Comparison of ENCODE assay signal across 20 cellular contexts in the genomic region with DNA sequence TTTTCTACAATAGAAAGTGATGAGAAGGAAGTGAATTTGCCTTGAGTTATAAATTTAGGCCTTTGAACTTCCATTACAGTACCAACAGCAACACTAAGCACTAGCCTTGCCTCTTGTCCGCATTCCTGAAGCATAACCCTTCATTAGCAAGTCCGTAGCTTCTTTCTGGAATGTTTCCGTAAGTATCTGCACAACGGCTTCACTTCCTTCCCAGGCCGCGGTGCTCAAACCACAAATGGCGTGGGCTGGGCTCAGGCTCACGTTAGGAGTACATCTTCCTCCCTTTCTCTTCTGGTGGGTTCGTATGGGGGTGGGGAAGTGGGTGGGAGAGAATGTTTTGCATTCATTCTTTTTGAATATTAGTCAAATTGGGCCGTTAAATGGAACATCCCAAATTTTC.
DNase-seq lines count a peak whose midpoint lies in the region; FAIRE-seq and TF ChIP-seq lines count a peak whose summit lies in the region.
"Had no signal": no experiment of that assay in that cellular context is flagged by ENCODE, and none has a peak within 500 bp of the region (broad histone marks: within the 10 kb centered on the region; RNA-seq: fewer than 3 reads in every experiment).

No MANE protein-coding gene starts in this region.

- no peak overlapping the region for H3K4me3 Mint-ChIP-seq in astrocyte (ENCODE audit: unreplicated experiment)
- H3K4me3 Mint-ChIP-seq: activated CD4-positive, alpha-beta T cell treated with anti-CD3 and anti-CD28 coated beads, Interleukin-2, amount 10 ng/mL, durations not matched to agents 24 days and 14 days; activated naive CD8-positive, alpha-beta T cell had no signal

- no peak overlapping the region for H3K14ac ChIP-seq in mesenchymal stem cell (ENCODE audit: low read length in 2 of 2)

- no peak overlapping the region for H2BK5ac ChIP-seq in mesenchymal stem cell (ENCODE audit: low read depth, low read length, poor library complexity, severe bottlenecking)

- WGBS in mesenchymal stem cell = 35% methylated on average over 7 of the region's 10 CpGs
- WGBS in prostate gland = 78% methylated on average over 10 of the region's 10 CpGs

- H3K27ac ChIP-seq in astrocyte (ENCODE audit: low read depth, low read length) (no peak overlapping the region), mesenchymal stem cell (ENCODE audit: low read length, poor library complexity, severe bottlenecking) (no peak overlapping the region), prostate gland (no peak overlapping the region)
- H3K27ac ChIP-seq: C4-2B, neutrophil, tibial artery had no signal

- H3K9me3 Mint-ChIP-seq in astrocyte (ENCODE audit: unreplicated experiment) = no peaks in the 10 kb centered on the region
- H3K9me3 Mint-ChIP-seq: activated CD4-positive, alpha-beta T cell treated with anti-CD3 and anti-CD28 coated beads, Interleukin-2, amount 10 ng/mL, durations not matched to agents 24 days and 14 days had no signal

- no peak for TF ChIP-seq CTCF in astrocyte (IDR thresholded peaks at IDR 0.05; ENCODE audit: insufficient read depth, low read depth, low read length)
- TF ChIP-seq CTCF in prostate gland (IDR thresholded peaks at IDR 0.05) = no peak

- H3K27ac Mint-ChIP-seq in astrocyte (ENCODE audit: unreplicated experiment) = peak overlapping the region; percentile 77
- H3K27ac Mint-ChIP-seq: activated CD4-positive, alpha-beta T cell treated with anti-CD3 and anti-CD28 coated beads, Interleukin-2, amount 10 ng/mL, durations not matched to agents 24 days and 14 days; activated naive CD8-positive, alpha-beta T cell had no signal

- H3K4me1 ChIP-seq in astrocyte (ENCODE audit: insufficient read depth, low read length) (peaks cover 15% of the 10 kb centered on the region), mesenchymal stem cell (ENCODE audit: control insufficient read depth, insufficient read depth, low read depth, low read length) (peaks cover 2% of the 10 kb centered on the region), prostate gland (replicated peaks) (no peaks in the 10 kb centered on the region)

- no peak overlapping the region for H2AK5ac ChIP-seq in mesenchymal stem cell (ENCODE audit: low read length, severe bottlenecking)

- peaks cover 32% of the 10 kb centered on the region for H3K4me1 Mint-ChIP-seq in astrocyte (ENCODE audit: low read depth, unreplicated experiment)

- H3K9me3 ChIP-seq in astrocyte (ENCODE audit: insufficient read depth, low read depth, low read length) (no peaks in the 10 kb centered on the region), mesenchymal stem cell (ENCODE audit: control insufficient read depth, low read length) (no peaks in the 10 kb centered on the region), prostate gland (no peaks in the 10 kb centered on the region)
- H3K9me3 ChIP-seq: neutrophil, tibial artery had no signal

- no peaks in the 10 kb centered on the region for H3K79me2 ChIP-seq in astrocyte (ENCODE audit: insufficient read depth, low read length)

- H4K20me1 ChIP-seq in astrocyte (ENCODE audit: insufficient read depth, low read length) = no peaks in the 10 kb centered on the region

- no peak overlapping the region for H4K8ac ChIP-seq in mesenchymal stem cell (ENCODE audit: low read length)

- H3K36me3 ChIP-seq in astrocyte (ENCODE audit: insufficient read depth, low read length) (no peaks in the 10 kb centered on the region), mesenchymal stem cell (ENCODE audit: control insufficient read depth in 1 of 2, insufficient read depth in 2 of 2, low read depth in 1 of 2, low read length in 2 of 2) (peaks cover 2 to 4% of the 10 kb centered on the region in 2 experiments), prostate gland (no peaks in the 10 kb centered on the region)
- H3K36me3 ChIP-seq: neutrophil, tibial artery had no signal

- peak overlapping the region; percentile 44 for H2AFZ ChIP-seq in astrocyte (ENCODE audit: low read depth, low read length)
- no peak overlapping the region for H2AFZ ChIP-seq in mesenchymal stem cell (ENCODE audit: low read depth, low read length)

- H3K4me3 ChIP-seq in astrocyte (ENCODE audit: insufficient read depth, low read depth, low read length) (no peak overlapping the region), mesenchymal stem cell (ENCODE audit: insufficient read depth in 1 of 2, low read depth in 1 of 2, low read length in 2 of 2) (no peak overlapping the region), prostate gland (no peak overlapping the region)
- H3K4me3 ChIP-seq: tibial artery had no signal

- peaks cover 2% of the 10 kb centered on the region for H3K36me3 Mint-ChIP-seq in astrocyte (ENCODE audit: low read depth, unreplicated experiment)
- H3K36me3 Mint-ChIP-seq: activated naive CD8-positive, alpha-beta T cell had no signal

- H3K4ac ChIP-seq in mesenchymal stem cell (ENCODE audit: low read depth in 1 of 2, low read length in 2 of 2) = no peak overlapping the region

- intact Hi-C loops in prostate gland (cut with DNase I) = no loop called here

- TF ChIP-seq POLR2A in prostate gland (IDR thresholded peaks at IDR 0.05) = no peak

- peaks cover 16% of the 10 kb centered on the region for H3K27me3 Mint-ChIP-seq in astrocyte (ENCODE audit: low read depth, unreplicated experiment)
- H3K27me3 Mint-ChIP-seq: activated CD4-positive, alpha-beta T cell treated with anti-CD3 and anti-CD28 coated beads, Interleukin-2, amount 10 ng/mL, durations not matched to agents 24 days and 14 days; activated naive CD8-positive, alpha-beta T cell had no signal

- H2BK120ac ChIP-seq in mesenchymal stem cell (ENCODE audit: low read depth, low read length) = no peak overlapping the region

- no peak overlapping the region for H3K23ac ChIP-seq in mesenchymal stem cell (ENCODE audit: low read length in 2 of 2)

- H3K79me1 ChIP-seq in mesenchymal stem cell (replicated peaks; ENCODE audit: low read length, poor library complexity, severe bottlenecking) = peaks cover 3% of the 10 kb centered on the region

- no peak for FAIRE-seq in astrocyte (lab: Jason Lieb, UNC)
- FAIRE-seq: HepG2, keratinocyte had no signal

- H3K27me3 ChIP-seq in astrocyte (ENCODE audit: insufficient read depth, low read length) = no peaks in the 10 kb centered on the region
- no peaks in the 10 kb centered on the region for H3K27me3 ChIP-seq in mesenchymal stem cell (ENCODE audit: control insufficient read depth in 1 of 2, insufficient read depth in 1 of 2, low read length in 2 of 2)
- no peaks in the 10 kb centered on the region for H3K27me3 ChIP-seq in prostate gland (replicated peaks; ENCODE audit: insufficient read depth)
- H3K27me3 ChIP-seq: neutrophil, tibial artery had no signal

- peak; percentile 36 for DNase-seq in ELF-1 (ENCODE audit: low read depth, low spot score)
- peak; percentile 31 for DNase-seq in KG1 (lab: John Stamatoyannopoulos, UW)
- peak; percentile 88 for DNase-seq in astrocyte (ENCODE audit: low read depth)
- peak; percentile 45 for DNase-seq in mesenchymal stem cell
- no peak for DNase-seq in prostate gland (ENCODE audit: low spot score)
- DNase-seq in retina = no peak
- DNase-seq in HUDEP-2 (lab: John Stamatoyannopoulos, UW; ENCODE audit: unreplicated experiment in 76 of 76) = no peak
- no peak for DNase-seq in NCI-H2196 treated with DMSO at 0.1 percent for 48 hours (lab: John Stamatoyannopoulos, UW; ENCODE audit: unreplicated experiment)
- DNase-seq: activated CD4-positive, alpha-beta T cell treated with anti-CD3 and anti-CD28 coated beads, Interleukin-2, amount 10 ng/mL, durations not matched to agents 24 days and 14 days; DMS79; GOT3; NCI-H1105 treated with DMSO at 0.1 percent for 48 hours; stimulated activated CD4-positive, alpha-beta T cell treated with anti-CD3 and anti-CD28 coated beads, Interleukin-4, amount 100 ng/mL, for 24 hours; T-helper 2 cell; tibial artery had no signal

- no peak overlapping the region for H4K91ac ChIP-seq in mesenchymal stem cell (ENCODE audit: low read length)

- H2BK15ac ChIP-seq in mesenchymal stem cell (ENCODE audit: low read depth, poor library complexity, severe bottlenecking) = no peak overlapping the region

- H3K9ac ChIP-seq in astrocyte (ENCODE audit: low read length) (no peak overlapping the region), mesenchymal stem cell (ENCODE audit: low read length) (no peak overlapping the region)

- no peak overlapping the region for H3K18ac ChIP-seq in mesenchymal stem cell (ENCODE audit: low read depth in 1 of 2, low read length in 2 of 2)

- H3K4me2 ChIP-seq in astrocyte (ENCODE audit: low read length) (peak overlapping the region; percentile 36), mesenchymal stem cell (ENCODE audit: low read length, poor library complexity, severe bottlenecking) (no peak overlapping the region)

- H2BK12ac ChIP-seq in mesenchymal stem cell (ENCODE audit: low read length in 2 of 2) = no peak overlapping the region

Comparison
In these comparisons a context has a peak if more than half of its experiments do, and no peak if none do; other contexts are left out.
1. DNase-seq: peak in ELF-1 (single experiment), KG1 (single experiment), astrocyte (single experiment) and mesenchymal stem cell (single experiment); none in prostate gland (single experiment), retina (single experiment), HUDEP-2 (0 of 76) and NCI-H2196 treated with DMSO at 0.1 percent for 48 hours (single experiment).